ENCODE assay signal across 2 cellular contexts in the genomic region with DNA sequence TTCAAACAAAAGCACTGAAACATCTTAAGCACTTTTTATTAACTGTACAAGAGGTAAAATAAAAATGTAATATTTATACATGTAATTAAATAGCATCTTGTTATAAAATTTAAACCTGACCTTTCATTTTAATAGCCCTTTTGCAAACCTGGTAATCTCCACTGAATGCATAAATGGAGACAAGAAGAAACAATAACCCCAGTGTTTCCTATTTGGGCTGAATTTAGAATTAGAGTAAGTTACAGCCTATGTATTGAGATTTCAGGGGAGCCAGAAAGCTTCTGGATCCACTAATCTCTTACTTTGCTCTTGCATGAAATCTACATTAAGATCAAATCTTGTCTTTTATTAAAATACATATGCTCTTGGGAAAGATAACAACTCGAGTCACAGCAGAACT.
TF ChIP-seq lines count a peak whose summit lies in the region.

No MANE protein-coding gene starts in this region.

TF ChIP-seq in SK-N-SH, 30 proteins besides CTCF, POLR2A, EP300 and RAD21 (continued from another document):
- TF ChIP-seq IRF3 (IDR thresholded peaks at IDR 0.05; ENCODE audit: low read depth, low read length) (no peak), USF1 (IDR thresholded peaks at IDR 0.05; ENCODE audit: borderline replicate concordance, low read depth) (no peak), YY1 (IDR thresholded peaks at IDR 0.05; ENCODE audit: low read depth) (no peak), TEAD4 (IDR thresholded peaks at IDR 0.05; ENCODE audit: borderline replicate concordance, insufficient read depth) (no peak), FOSL2 (IDR thresholded peaks at IDR 0.05; ENCODE audit: borderline replicate concordance, low read depth) (no peak), RCOR1 (IDR thresholded peaks at IDR 0.05; ENCODE audit: low read length) (no peak), FOXJ3 (CRISPR knock-in tag; IDR thresholded peaks at IDR 0.05) (no peak), NFIC (IDR thresholded peaks at IDR 0.05; ENCODE audit: borderline replicate concordance) (no peak)
- TF ChIP-seq, protein P1, sequence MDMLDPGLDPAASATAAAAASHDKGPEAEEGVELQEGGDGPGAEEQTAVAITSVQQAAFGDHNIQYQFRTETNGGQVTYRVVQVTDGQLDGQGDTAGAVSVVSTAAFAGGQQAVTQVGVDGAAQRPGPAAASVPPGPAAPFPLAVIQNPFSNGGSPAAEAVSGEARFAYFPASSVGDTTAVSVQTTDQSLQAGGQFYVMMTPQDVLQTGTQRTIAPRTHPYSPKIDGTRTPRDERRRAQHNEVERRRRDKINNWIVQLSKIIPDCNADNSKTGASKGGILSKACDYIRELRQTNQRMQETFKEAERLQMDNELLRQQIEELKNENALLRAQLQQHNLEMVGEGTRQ (IDR thresholded peaks at IDR 0.05; ENCODE audit: borderline replicate concordance, low read depth, low read length): no peak
- TF ChIP-seq, protein P2, sequence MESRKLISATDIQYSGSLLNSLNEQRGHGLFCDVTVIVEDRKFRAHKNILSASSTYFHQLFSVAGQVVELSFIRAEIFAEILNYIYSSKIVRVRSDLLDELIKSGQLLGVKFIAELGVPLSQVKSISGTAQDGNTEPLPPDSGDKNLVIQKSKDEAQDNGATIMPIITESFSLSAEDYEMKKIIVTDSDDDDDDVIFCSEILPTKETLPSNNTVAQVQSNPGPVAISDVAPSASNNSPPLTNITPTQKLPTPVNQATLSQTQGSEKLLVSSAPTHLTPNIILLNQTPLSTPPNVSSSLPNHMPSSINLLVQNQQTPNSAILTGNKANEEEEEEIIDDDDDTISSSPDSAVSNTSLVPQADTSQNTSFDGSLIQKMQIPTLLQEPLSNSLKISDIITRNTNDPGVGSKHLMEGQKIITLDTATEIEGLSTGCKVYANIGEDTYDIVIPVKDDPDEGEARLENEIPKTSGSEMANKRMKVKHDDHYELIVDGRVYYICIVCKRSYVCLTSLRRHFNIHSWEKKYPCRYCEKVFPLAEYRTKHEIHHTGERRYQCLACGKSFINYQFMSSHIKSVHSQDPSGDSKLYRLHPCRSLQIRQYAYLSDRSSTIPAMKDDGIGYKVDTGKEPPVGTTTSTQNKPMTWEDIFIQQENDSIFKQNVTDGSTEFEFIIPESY (IDR thresholded peaks at IDR 0.05; ENCODE audit: borderline replicate concordance, low read depth): no peak

TF ChIP-seq in SK-N-SH treated with all-trans-retinoic acid at 6 μM for 48 hours, 23 proteins besides CTCF, POLR2A, EP300 and RAD21 (continued from another document):
- no peak for TF ChIP-seq ESRRG (CRISPR knock-in tag; IDR thresholded peaks at IDR 0.05)
- TF ChIP-seq OSR1 (CRISPR knock-in tag; IDR thresholded peaks at IDR 0.05): no peak
- TF ChIP-seq ARNTL (CRISPR knock-in tag; IDR thresholded peaks at IDR 0.05; ENCODE audit: borderline replicate concordance, low read depth): no peak
- TF ChIP-seq ZNF8 (CRISPR knock-in tag; IDR thresholded peaks at IDR 0.05): no peak
- TF ChIP-seq, protein P3, sequence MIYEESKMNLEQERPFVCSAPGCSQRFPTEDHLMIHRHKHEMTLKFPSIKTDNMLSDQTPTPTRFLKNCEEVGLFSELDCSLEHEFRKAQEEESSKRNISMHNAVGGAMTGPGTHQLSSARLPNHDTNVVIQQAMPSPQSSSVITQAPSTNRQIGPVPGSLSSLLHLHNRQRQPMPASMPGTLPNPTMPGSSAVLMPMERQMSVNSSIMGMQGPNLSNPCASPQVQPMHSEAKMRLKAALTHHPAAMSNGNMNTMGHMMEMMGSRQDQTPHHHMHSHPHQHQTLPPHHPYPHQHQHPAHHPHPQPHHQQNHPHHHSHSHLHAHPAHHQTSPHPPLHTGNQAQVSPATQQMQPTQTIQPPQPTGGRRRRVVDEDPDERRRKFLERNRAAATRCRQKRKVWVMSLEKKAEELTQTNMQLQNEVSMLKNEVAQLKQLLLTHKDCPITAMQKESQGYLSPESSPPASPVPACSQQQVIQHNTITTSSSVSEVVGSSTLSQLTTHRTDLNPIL (CRISPR knock-in tag; IDR thresholded peaks at IDR 0.05; ENCODE audit: low read depth): no peak
- TF ChIP-seq ZNF70 (CRISPR knock-in tag; IDR thresholded peaks at IDR 0.05): no peak
- TF ChIP-seq, protein P4, sequence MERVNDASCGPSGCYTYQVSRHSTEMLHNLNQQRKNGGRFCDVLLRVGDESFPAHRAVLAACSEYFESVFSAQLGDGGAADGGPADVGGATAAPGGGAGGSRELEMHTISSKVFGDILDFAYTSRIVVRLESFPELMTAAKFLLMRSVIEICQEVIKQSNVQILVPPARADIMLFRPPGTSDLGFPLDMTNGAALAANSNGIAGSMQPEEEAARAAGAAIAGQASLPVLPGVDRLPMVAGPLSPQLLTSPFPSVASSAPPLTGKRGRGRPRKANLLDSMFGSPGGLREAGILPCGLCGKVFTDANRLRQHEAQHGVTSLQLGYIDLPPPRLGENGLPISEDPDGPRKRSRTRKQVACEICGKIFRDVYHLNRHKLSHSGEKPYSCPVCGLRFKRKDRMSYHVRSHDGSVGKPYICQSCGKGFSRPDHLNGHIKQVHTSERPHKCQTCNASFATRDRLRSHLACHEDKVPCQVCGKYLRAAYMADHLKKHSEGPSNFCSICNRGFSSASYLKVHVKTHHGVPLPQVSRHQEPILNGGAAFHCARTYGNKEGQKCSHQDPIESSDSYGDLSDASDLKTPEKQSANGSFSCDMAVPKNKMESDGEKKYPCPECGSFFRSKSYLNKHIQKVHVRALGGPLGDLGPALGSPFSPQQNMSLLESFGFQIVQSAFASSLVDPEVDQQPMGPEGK (CRISPR knock-in tag; IDR thresholded peaks at IDR 0.05; ENCODE audit: borderline replicate concordance): no peak
- no peak for TF ChIP-seq ZC3H10 (CRISPR knock-in tag; IDR thresholded peaks at IDR 0.05)
- TF ChIP-seq, protein P5, sequence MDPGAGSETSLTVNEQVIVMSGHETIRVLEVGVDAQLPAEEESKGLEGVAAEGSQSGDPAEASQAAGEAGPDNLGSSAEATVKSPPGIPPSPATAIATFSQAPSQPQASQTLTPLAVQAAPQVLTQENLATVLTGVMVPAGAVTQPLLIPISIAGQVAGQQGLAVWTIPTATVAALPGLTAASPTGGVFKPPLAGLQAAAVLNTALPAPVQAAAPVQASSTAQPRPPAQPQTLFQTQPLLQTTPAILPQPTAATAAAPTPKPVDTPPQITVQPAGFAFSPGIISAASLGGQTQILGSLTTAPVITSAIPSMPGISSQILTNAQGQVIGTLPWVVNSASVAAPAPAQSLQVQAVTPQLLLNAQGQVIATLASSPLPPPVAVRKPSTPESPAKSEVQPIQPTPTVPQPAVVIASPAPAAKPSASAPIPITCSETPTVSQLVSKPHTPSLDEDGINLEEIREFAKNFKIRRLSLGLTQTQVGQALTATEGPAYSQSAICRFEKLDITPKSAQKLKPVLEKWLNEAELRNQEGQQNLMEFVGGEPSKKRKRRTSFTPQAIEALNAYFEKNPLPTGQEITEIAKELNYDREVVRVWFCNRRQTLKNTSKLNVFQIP (CRISPR knock-in tag; IDR thresholded peaks at IDR 0.05; ENCODE audit: borderline replicate concordance, low read depth): no peak
- TF ChIP-seq PPARA (CRISPR knock-in tag; IDR thresholded peaks at IDR 0.05; ENCODE audit: borderline replicate concordance): no peak
- TF ChIP-seq, protein P6, sequence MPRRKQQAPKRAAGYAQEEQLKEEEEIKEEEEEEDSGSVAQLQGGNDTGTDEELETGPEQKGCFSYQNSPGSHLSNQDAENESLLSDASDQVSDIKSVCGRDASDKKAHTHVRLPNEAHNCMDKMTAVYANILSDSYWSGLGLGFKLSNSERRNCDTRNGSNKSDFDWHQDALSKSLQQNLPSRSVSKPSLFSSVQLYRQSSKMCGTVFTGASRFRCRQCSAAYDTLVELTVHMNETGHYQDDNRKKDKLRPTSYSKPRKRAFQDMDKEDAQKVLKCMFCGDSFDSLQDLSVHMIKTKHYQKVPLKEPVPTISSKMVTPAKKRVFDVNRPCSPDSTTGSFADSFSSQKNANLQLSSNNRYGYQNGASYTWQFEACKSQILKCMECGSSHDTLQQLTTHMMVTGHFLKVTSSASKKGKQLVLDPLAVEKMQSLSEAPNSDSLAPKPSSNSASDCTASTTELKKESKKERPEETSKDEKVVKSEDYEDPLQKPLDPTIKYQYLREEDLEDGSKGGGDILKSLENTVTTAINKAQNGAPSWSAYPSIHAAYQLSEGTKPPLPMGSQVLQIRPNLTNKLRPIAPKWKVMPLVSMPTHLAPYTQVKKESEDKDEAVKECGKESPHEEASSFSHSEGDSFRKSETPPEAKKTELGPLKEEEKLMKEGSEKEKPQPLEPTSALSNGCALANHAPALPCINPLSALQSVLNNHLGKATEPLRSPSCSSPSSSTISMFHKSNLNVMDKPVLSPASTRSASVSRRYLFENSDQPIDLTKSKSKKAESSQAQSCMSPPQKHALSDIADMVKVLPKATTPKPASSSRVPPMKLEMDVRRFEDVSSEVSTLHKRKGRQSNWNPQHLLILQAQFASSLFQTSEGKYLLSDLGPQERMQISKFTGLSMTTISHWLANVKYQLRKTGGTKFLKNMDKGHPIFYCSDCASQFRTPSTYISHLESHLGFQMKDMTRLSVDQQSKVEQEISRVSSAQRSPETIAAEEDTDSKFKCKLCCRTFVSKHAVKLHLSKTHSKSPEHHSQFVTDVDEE (CRISPR knock-in tag; IDR thresholded peaks at IDR 0.05): no peak
- TF ChIP-seq ISL1 (CRISPR knock-in tag; IDR thresholded peaks at IDR 0.05): no peak
- TF ChIP-seq TCF4 (CRISPR knock-in tag; IDR thresholded peaks at IDR 0.05; ENCODE audit: borderline replicate concordance): no peak
- no peak for TF ChIP-seq CSDC2 (CRISPR knock-in tag; IDR thresholded peaks at IDR 0.05)
- no peak for TF ChIP-seq CSRNP3 (CRISPR knock-in tag; IDR thresholded peaks at IDR 0.05)
